10 cellular contexts compared by ENCODE assay signal in the genomic region with DNA sequence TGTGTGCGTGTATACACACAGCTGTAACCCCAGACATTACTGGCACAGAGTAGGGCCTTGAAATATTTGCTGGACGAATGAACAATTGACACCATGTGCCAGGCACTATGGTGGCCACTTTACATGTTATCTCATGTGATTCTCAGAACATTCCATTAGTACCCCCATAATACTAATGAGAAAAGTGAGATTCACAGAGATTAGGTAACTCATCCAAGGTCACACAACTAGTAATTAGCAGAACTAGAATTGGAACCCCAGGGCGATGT. TPM values are rescaled to one million over a fixed set of nuclear protein-coding genes. Genes with fewer than 3 reads are reported as not detected.
DNase-seq lines count a peak whose midpoint lies in the region; ATAC-seq, FAIRE-seq and TF ChIP-seq lines count a peak whose summit lies in the region.
"Had no signal": no experiment of that assay in that cellular context is flagged by ENCODE, and none has a peak within 500 bp of the region (broad histone marks: within the 10 kb centered on the region; RNA-seq: fewer than 3 reads in every experiment).

No MANE protein-coding gene starts in this region.

- CTCF ChIA-PET in H1 (lab: Charles Lee; ENCODE audit: partially characterized antibody) (interaction anchor here (0.6 to 9.3 kb wide), 23 partner anchors 9 to 232 kb away, joined by 3 to 151 read pairs (median 5); partner anchors contain the start of genes B3GNT9, CES3, ELMO3 and FBXL8), Calu3 (lab: Charles Lee) (interaction anchor here (0.8 to 2.3 kb wide), 6 partner anchors 12 to 232 kb away, joined by 3 to 23 read pairs (median 4); no protein-coding TSS in a partner anchor)

- no peaks in the 10 kb centered on the region for H3K9me3 ChIP-seq in BLaER1
- H3K9me3 ChIP-seq in H9 (ENCODE audit: control insufficient read depth, low read depth, low read length) = no peaks in the 10 kb centered on the region
- no peaks in the 10 kb centered on the region for H3K9me3 ChIP-seq in H1 (ENCODE audit: insufficient read depth in 2 of 2, low read depth in 1 of 2, low read length in 1 of 2)
- H3K9me3 ChIP-seq in osteoblast (ENCODE audit: low read depth, low read length) = no peaks in the 10 kb centered on the region
- H3K9me3 ChIP-seq: SJCRH30 had no signal

- no peak overlapping the region for H4K8ac ChIP-seq in H9 (replicated peaks; ENCODE audit: insufficient read length, low read depth, low read length)
- H4K8ac ChIP-seq in H1 (ENCODE audit: extremely low read depth, insufficient read depth, low read length) = no peak overlapping the region

- H3K14ac ChIP-seq in H9 (ENCODE audit: insufficient read depth, low read length) (no peak overlapping the region), H1 (ENCODE audit: insufficient read length) (no peak overlapping the region)

- no peak for TF ChIP-seq RAD21 in H1 (IDR thresholded peaks at IDR 0.05 in 1 of 2, conservative IDR thresholded peaks at IDR 0.05 in 1 of 2; ENCODE audit: low read depth in 2 of 2, low read length in 2 of 2)

- H3K9me3 Mint-ChIP-seq in H9 = no peaks in the 10 kb centered on the region; a peak in 1 of 5 replicates
- no peaks in the 10 kb centered on the region for H3K9me3 Mint-ChIP-seq in Calu3 (ENCODE audit: low read depth, unreplicated experiment)
- H3K9me3 Mint-ChIP-seq: stimulated activated memory B cell treated with anti-CD40 and anti-IgM and Interleukin-4, amounts not matched to agents 10 μg/mL and 1 μg/mL and 100 μg/mL, for 72 hours had no signal

- H3K27me3 Mint-ChIP-seq in H9 (ENCODE audit: low read depth) (peaks cover 29% of the 10 kb centered on the region), Calu3 (ENCODE audit: unreplicated experiment) (peaks cover 12% of the 10 kb centered on the region)

- DNase-seq in H9 (no peak), H1 (ENCODE audit: low read depth in 1 of 2, low spot score in 2 of 2) (no peak), osteoblast (ENCODE audit: insufficient read length, low spot score, missing footprints) (no peak), Calu3 (no peak)
- DNase-seq in stimulated activated CD4-positive, alpha-beta T cell treated with anti-CD3 and anti-CD28 coated beads, Interleukin-1b, Interleukin-23, amount 100 ng/mL, for 48 hours = no peak

- H3K4me1 Mint-ChIP-seq in H9 = peaks cover 16 to 21% of the 10 kb centered on the region in 2 experiments
- H3K4me1 Mint-ChIP-seq in Calu3 (ENCODE audit: low read depth, unreplicated experiment) = peaks cover 10% of the 10 kb centered on the region

- H3K79me2 ChIP-seq in H9 (ENCODE audit: insufficient read depth, low read length) (no peaks in the 10 kb centered on the region), H1 (ENCODE audit: control insufficient read depth in 1 of 2, insufficient read depth in 2 of 2, low read length in 2 of 2) (peaks cover 0 to 5% of the 10 kb centered on the region in 2 experiments; a peak in 1 of 4 replicates), osteoblast (ENCODE audit: insufficient read depth, low read length) (peaks cover 11% of the 10 kb centered on the region)

- no peak overlapping the region for H3T11ph ChIP-seq in H9 (ENCODE audit: low read length)

- FAIRE-seq in H1 (lab: Jason Lieb, UNC) = no peak
- FAIRE-seq: colon had no signal

- peaks cover 55% of the 10 kb centered on the region for H3K4me1 ChIP-seq in BLaER1
- H3K4me1 ChIP-seq in H9 (ENCODE audit: insufficient read depth, low read length) = peaks cover 6% of the 10 kb centered on the region; the same call in 1 of the 2 replicates
- peaks cover 0 to 17% (median 10%) of the 10 kb centered on the region in 4 experiments; a peak in 5 of 7 replicates for H3K4me1 ChIP-seq in H1 (replicated peaks in 1 of 4; ENCODE audit: control insufficient read depth in 3 of 4, insufficient read depth in 4 of 4, low read length in 3 of 4)
- peaks cover 48% of the 10 kb centered on the region for H3K4me1 ChIP-seq in osteoblast (ENCODE audit: insufficient read depth, low read length)

- H2AFZ ChIP-seq in H9 (ENCODE audit: low read length) (no peak overlapping the region), H1 (ENCODE audit: low read length) (no peak overlapping the region), osteoblast (ENCODE audit: low read length) (no peak overlapping the region)

- H3K4ac ChIP-seq in H9 (ENCODE audit: low read depth, low read length) = no peak overlapping the region
- peak overlapping the region; percentile 48 for H3K4ac ChIP-seq in H1 (replicated peaks; ENCODE audit: insufficient read length, low read depth, low read length)

- H3K27ac Mint-ChIP-seq in H9 = no peak overlapping the region
- H3K27ac Mint-ChIP-seq in Calu3 (ENCODE audit: unreplicated experiment) = no peak overlapping the region
- H3K27ac Mint-ChIP-seq: stimulated activated memory B cell treated with anti-CD40 and anti-IgM and Interleukin-4, amounts not matched to agents 10 μg/mL and 1 μg/mL and 100 μg/mL, for 72 hours had no signal

- no TSS peak for BruUV-seq in Calu3 (replicated peaks; lab: Mats Ljungman, UMichigan)

- H2BK20ac ChIP-seq in H9 (ENCODE audit: low read depth, low read length, poor library complexity, severe bottlenecking) (no peak overlapping the region), H1 (ENCODE audit: low read length) (no peak overlapping the region)

- H2AK5ac ChIP-seq in H9 (ENCODE audit: insufficient read length, low read length) (no peak overlapping the region), H1 (ENCODE audit: low read depth, low read length) (no peak overlapping the region)

- no peak for ATAC-seq in HG02571 (IDR thresholded peaks at IDR 0.05; ENCODE audit: unreplicated experiment)

- no peak for TF ChIP-seq POLR2A in H1 (IDR thresholded peaks at IDR 0.05; ENCODE audit: control extremely low read depth in 1 of 2, low read depth in 2 of 2, low read length in 2 of 2)

- TF ChIP-seq CTCF in H9 (conservative IDR thresholded peaks at IDR 0.05) (no peak), H1 (IDR thresholded peaks at IDR 0.05; ENCODE audit: control extremely low read depth in 1 of 3, insufficient read depth in 1 of 3, low read depth in 1 of 3, low read length in 3 of 3) (no peak), osteoblast (IDR thresholded peaks at IDR 0.05; ENCODE audit: extremely low read depth, low read depth, low read length) (no peak), Calu3 (IDR thresholded peaks at IDR 0.05; ENCODE audit: unreplicated experiment) (no peak)

- H3K23ac ChIP-seq in H9 (ENCODE audit: insufficient read length, low read depth, low read length) (no peak overlapping the region), H1 (ENCODE audit: insufficient read length) (no peak overlapping the region)

- peak overlapping the region; percentile 95; the same call in 1 of the 2 replicates for H3K4me2 ChIP-seq in BLaER1
- peak overlapping the region; percentile 1 for H3K4me2 ChIP-seq in H9 (ENCODE audit: insufficient read depth, insufficient read length, low read length)
- H3K4me2 ChIP-seq in H1 (ENCODE audit: insufficient read depth in 1 of 2, low read depth in 2 of 2, low read length in 2 of 2) = peak overlapping the region in 1 of 2 experiments; percentile 92; a peak in 1 of 4 replicates
- H3K4me2 ChIP-seq in osteoblast (ENCODE audit: insufficient read depth, low read length) = peak overlapping the region; percentile 98

- H3K27me3 ChIP-seq in BLaER1 (peaks cover 23% of the 10 kb centered on the region), H9 (ENCODE audit: insufficient read depth, low read length) (peaks cover 4% of the 10 kb centered on the region), H1 (replicated peaks in 1 of 4; ENCODE audit: control insufficient read depth in 3 of 4, extremely low read depth in 1 of 4, insufficient read depth in 3 of 4, low read length in 3 of 4) (peaks cover 8 to 32% (median 19%) of the 10 kb centered on the region in 4 experiments), osteoblast (ENCODE audit: insufficient read depth, low read length) (no peaks in the 10 kb centered on the region)
- H3K27me3 ChIP-seq: SJCRH30 had no signal

- H2BK120ac ChIP-seq in H9 (ENCODE audit: low read depth, low read length, poor library complexity, severe bottlenecking) (no peak overlapping the region), H1 (replicated peaks; ENCODE audit: low read depth, low read length) (no peak overlapping the region)

- 0 out of 5 replicates have a peak overlapping the region, but pooled peaks of 1 of the 2 experiments have one; percentile 81 for H3K4me3 Mint-ChIP-seq in H9
- no peak overlapping the region for H3K4me3 Mint-ChIP-seq in Calu3 (ENCODE audit: low read depth, unreplicated experiment)

- H3K4me3 ChIP-seq in BLaER1 (no peak overlapping the region), H1 (ENCODE audit: extremely low read depth in 1 of 4, insufficient read depth in 2 of 4, low read depth in 3 of 4, low read length in 4 of 4) (no peak overlapping the region), osteoblast (ENCODE audit: insufficient read depth, low read length) (peak overlapping the region; percentile 1)
- H3K4me3 ChIP-seq: SJCRH30 had no signal

- no peak overlapping the region for H3K56ac ChIP-seq in H9 (ENCODE audit: insufficient read length, low read depth, low read length)
- H3K56ac ChIP-seq in H1 (replicated peaks; ENCODE audit: insufficient read length, low read depth, low read length) = no peak overlapping the region

- H3K23me2 ChIP-seq in H9 (ENCODE audit: insufficient read length, low read depth, low read length, poor library complexity, severe bottlenecking) (peaks cover 12% of the 10 kb centered on the region), H1 (ENCODE audit: low read depth, low read length) (peaks cover 13% of the 10 kb centered on the region; the same call in 1 of the 2 replicates)

- H2BK12ac ChIP-seq in H9 (ENCODE audit: insufficient read length, low read depth, low read length) = no peak overlapping the region
- H2BK12ac ChIP-seq in H1 (ENCODE audit: low read depth, low read length) = no peak overlapping the region

- H3K79me1 ChIP-seq in H9 (ENCODE audit: insufficient read depth, low read depth, low read length, poor library complexity, severe bottlenecking) (no peaks in the 10 kb centered on the region), H1 (ENCODE audit: low read depth, low read length) (no peaks in the 10 kb centered on the region)

- intact Hi-C loops in Calu3 (cut with micrococcal nuclease; ENCODE audit: unreplicated experiment) = loop anchor here (1.0 to 5.0 kb wide), 3 partner anchors 168 to 238 kb away; no protein-coding TSS in a partner anchor

- H3K36me3 Mint-ChIP-seq in H9 (ENCODE audit: insufficient read depth in 1 of 3, low read depth in 3 of 3) = no peaks in the 10 kb centered on the region
- no peaks in the 10 kb centered on the region for H3K36me3 Mint-ChIP-seq in Calu3 (ENCODE audit: insufficient read depth, unreplicated experiment)
- H3K36me3 Mint-ChIP-seq: stimulated activated memory B cell treated with anti-CD40 and anti-IgM and Interleukin-4, amounts not matched to agents 10 μg/mL and 1 μg/mL and 100 μg/mL, for 72 hours had no signal

- H4K20me1 ChIP-seq in BLaER1 (peaks cover 19% of the 10 kb centered on the region), H9 (ENCODE audit: control insufficient read depth, insufficient read depth, insufficient read length) (no peaks in the 10 kb centered on the region), H1 (replicated peaks in 1 of 2; ENCODE audit: control insufficient read depth in 1 of 2, insufficient read depth in 2 of 2, low read length in 2 of 2) (peaks cover 2 to 18% of the 10 kb centered on the region in 2 experiments), osteoblast (ENCODE audit: insufficient read depth, low read length) (peaks cover 10% of the 10 kb centered on the region)

- H2BK15ac ChIP-seq in H9 (ENCODE audit: low read depth, low read length) (no peak overlapping the region), H1 (ENCODE audit: low read length) (no peak overlapping the region)

- H3K9ac ChIP-seq in BLaER1 = no peak overlapping the region
- no peak overlapping the region for H3K9ac ChIP-seq in H9 (ENCODE audit: extremely low read depth, insufficient read length, low read length)
- no peak overlapping the region for H3K9ac ChIP-seq in H1 (replicated peaks in 1 of 4; ENCODE audit: extremely low read depth in 1 of 4, low read depth in 3 of 4, low read length in 3 of 4)

- TF ChIP-seq EP300 in H1 (IDR thresholded peaks at IDR 0.05; ENCODE audit: borderline replicate concordance in 1 of 2, low read depth in 2 of 2, low read length in 2 of 2) = no peak

- no peak overlapping the region for H4K91ac ChIP-seq in H9 (ENCODE audit: insufficient read length, low read depth, low read length)
- no peak overlapping the region for H4K91ac ChIP-seq in H1 (replicated peaks; ENCODE audit: insufficient read length, low read length)

- no peak overlapping the region for H3K27ac ChIP-seq in BLaER1
- no peak overlapping the region for H3K27ac ChIP-seq in H9 (ENCODE audit: insufficient read length, low read depth, low read length)
- H3K27ac ChIP-seq in H1 (ENCODE audit: low read depth, low read length) = no peak overlapping the region
- no peak overlapping the region for H3K27ac ChIP-seq in osteoblast (ENCODE audit: low read depth, low read length)
- H3K27ac ChIP-seq: SJCRH30 had no signal

- no peak overlapping the region for H2BK5ac ChIP-seq in H9 (ENCODE audit: insufficient read length, low read length)
- no peak overlapping the region; the same call in 1 of the 2 replicates for H2BK5ac ChIP-seq in H1 (ENCODE audit: low read depth, low read length)

- H3K18ac ChIP-seq in H9 (ENCODE audit: insufficient read length, low read depth, low read length) = no peak overlapping the region
- H3K18ac ChIP-seq in H1 (ENCODE audit: extremely low read depth, low read length) = no peak overlapping the region

- no peaks in the 10 kb centered on the region for H3K36me3 ChIP-seq in BLaER1
- no peaks in the 10 kb centered on the region; a peak in 1 of 8 replicates for H3K36me3 ChIP-seq in H1 (ENCODE audit: control insufficient read depth in 2 of 4, insufficient read depth in 4 of 4, low read length in 3 of 4)
- H3K36me3 ChIP-seq in osteoblast (ENCODE audit: insufficient read depth, low read length) = no peaks in the 10 kb centered on the region
- H3K36me3 ChIP-seq: SJCRH30 had no signal

- H4K5ac ChIP-seq in H9 (ENCODE audit: insufficient read length, low read depth, low read length) = no peak overlapping the region
- no peak overlapping the region for H4K5ac ChIP-seq in H1 (ENCODE audit: insufficient read length, low read depth, low read length)

- POLR2A ChIA-PET in H1 (lab: Charles Lee; ENCODE audit: partially characterized antibody) = interaction anchor here (0.7 to 4.0 kb wide), 7 partner anchors 12 to 252 kb away, joined by 3 to 19 read pairs (median 3); partner anchors contain the start of genes HSF4 and NOL3

- no CpG with 5 or more reads among the region's 3 CpGs for WGBS in H9 (ENCODE audit: extremely low coverage, insufficient read length, low lambda C conversion rate)
- WGBS in H1 (ENCODE audit: extremely low coverage in 1 of 2, insufficient coverage in 1 of 2, insufficient read length in 1 of 2, insufficient replicate concordance in 2 of 2, low coverage in 1 of 2, low lambda C conversion rate in 2 of 2, missing lambda C conversion rate in 1 of 2), 2 experiments = 48% methylated on average over 3 of the region's 3 CpGs; no CpG with 5 or more reads in 1 of the 2 experiments

RNA-seq across cellular contexts. Expression of gene MATCAP1, which starts 2.0 kb away (rescaled TPM):
- 42.1 and 51.2 TPM in 2 replicates for total RNA-seq in H9 (2021)
- total RNA-seq in H1 (2021; fragmentation: NEBNext Ultra II Directional; extraction: Animal tissue kit (Norgen Biotek cat#: 25700)) = 22.9 and 23.1 TPM in 2 replicates
- polyA plus RNA-seq in H1 (2011; rRNA removed) = 27.5 and 38.0 TPM in 2 replicates
- 36.8 TPM for polyA plus RNA-seq in H1 (2011; cell fraction: cytosol; rRNA removed)
- polyA plus RNA-seq in H1 (2011; cell fraction: nucleus; rRNA removed) = 218 TPM
- 23.0 to 37.9 TPM (median 32.2 TPM) in 4 replicates for polyA plus RNA-seq in H1 (2012, experiment 1 of 2)
- 11.4 TPM for polyA plus RNA-seq in H1 (2012, experiment 2 of 2)
- 13.5 TPM for polyA plus RNA-seq in H1 (2013, experiment 1 of 2)
- 13.1 TPM for polyA plus RNA-seq in H1 (2013, experiment 2 of 2)
- 11.5 and 14.2 TPM in 2 replicates for polyA minus RNA-seq in H1 (2011; rRNA and poly(A)+ RNA removed)
- 9.8 TPM for polyA minus RNA-seq in H1 (2011; cell fraction: cytosol; rRNA and poly(A)+ RNA removed)
- 36.5 TPM for polyA minus RNA-seq in H1 (2011; cell fraction: nucleus; rRNA and poly(A)+ RNA removed)
- 3.6 and 4.7 TPM in 2 replicates for total RNA-seq in osteoblast
- 33.1 and 36.5 TPM in 2 replicates for total RNA-seq in Calu3 (2022)

RNA-seq across cellular contexts. Expression of gene EXOC3L1, which starts 4.1 kb away (rescaled TPM):
- total RNA-seq in H9 (2021) (3.1 and 3.3 TPM in 2 replicates), osteoblast (not detected in 2 replicates), Calu3 (2022) (0.31 and 1.2 TPM in 2 replicates)
- total RNA-seq in H1 (2021; fragmentation: NEBNext Ultra II Directional; extraction: Animal tissue kit (Norgen Biotek cat#: 25700)) = 1.3 and 1.7 TPM in 2 replicates
- polyA plus RNA-seq in H1 (2011; rRNA removed) = 1.3 and 2.1 TPM in 2 replicates
- polyA plus RNA-seq in H1 (2011; cell fraction: cytosol; rRNA removed) = 1.6 TPM
- polyA plus RNA-seq in H1 (2011; cell fraction: nucleus; rRNA removed) = 6.4 TPM
- 0.72 to 2.2 TPM (median 1.3 TPM) in 4 replicates for polyA plus RNA-seq in H1 (2012, experiment 1 of 2)
- 0.81 TPM for polyA plus RNA-seq in H1 (2012, experiment 2 of 2)
- 0.59 TPM for polyA plus RNA-seq in H1 (2013, experiment 1 of 2)
- polyA plus RNA-seq in H1 (2013, experiment 2 of 2) = 0.57 TPM
- 0.44 TPM in 2 replicates for polyA minus RNA-seq in H1 (2011; rRNA and poly(A)+ RNA removed)
- not detected for polyA minus RNA-seq in H1 (2011; cell fraction: cytosol; rRNA and poly(A)+ RNA removed)
- 1.6 TPM for polyA minus RNA-seq in H1 (2011; cell fraction: nucleus; rRNA and poly(A)+ RNA removed)

RNA-seq across cellular contexts. Expression of gene E2F4, which starts 6.2 kb away (rescaled TPM):
- total RNA-seq in H9 (2021) = 109 and 116 TPM in 2 replicates
- total RNA-seq in H1 (2021; fragmentation: NEBNext Ultra II Directional; extraction: Animal tissue kit (Norgen Biotek cat#: 25700)) = 78.0 and 79.9 TPM in 2 replicates
- polyA plus RNA-seq in H1 (2011; rRNA removed) = 157 and 194 TPM in 2 replicates
- 134 TPM for polyA plus RNA-seq in H1 (2011; cell fraction: cytosol; rRNA removed)
- polyA plus RNA-seq in H1 (2011; cell fraction: nucleus; rRNA removed) = 285 TPM
- polyA plus RNA-seq in H1 (2012, experiment 1 of 2) = 78.1 to 93.8 TPM (median 86.1 TPM) in 4 replicates
- polyA plus RNA-seq in H1 (2012, experiment 2 of 2) = 88.7 TPM
- polyA plus RNA-seq in H1 (2013, experiment 1 of 2) = 55.2 TPM
- 51.2 TPM for polyA plus RNA-seq in H1 (2013, experiment 2 of 2)
- 87.0 and 93.0 TPM in 2 replicates for polyA minus RNA-seq in H1 (2011; rRNA and poly(A)+ RNA removed)
- 54.8 TPM for polyA minus RNA-seq in H1 (2011; cell fraction: cytosol; rRNA and poly(A)+ RNA removed)
- polyA minus RNA-seq in H1 (2011; cell fraction: nucleus; rRNA and poly(A)+ RNA removed) = 74.9 TPM
- 51.9 and 56.5 TPM in 2 replicates for total RNA-seq in osteoblast
- total RNA-seq in Calu3 (2022) = 95.3 and 101 TPM in 2 replicates

RNA-seq across cellular contexts. Expression of gene ELMO3, which starts 13.1 kb away (rescaled TPM):
- 8.6 and 9.1 TPM in 2 replicates for total RNA-seq in H9 (2021)
- total RNA-seq in H1 (2021; fragmentation: NEBNext Ultra II Directional; extraction: Animal tissue kit (Norgen Biotek cat#: 25700)) = 9.2 and 9.6 TPM in 2 replicates
- 10.9 and 14.4 TPM in 2 replicates for polyA plus RNA-seq in H1 (2011; rRNA removed)
- polyA plus RNA-seq in H1 (2011; cell fraction: cytosol; rRNA removed) = 15.4 TPM
- polyA plus RNA-seq in H1 (2011; cell fraction: nucleus; rRNA removed) = 40.6 TPM
- polyA plus RNA-seq in H1 (2012, experiment 1 of 2) = 6.7 to 11.8 TPM (median 10.8 TPM) in 4 replicates
- 9.1 TPM for polyA plus RNA-seq in H1 (2012, experiment 2 of 2)
- polyA plus RNA-seq in H1 (2013, experiment 1 of 2) = 5.2 TPM
- polyA plus RNA-seq in H1 (2013, experiment 2 of 2) = 5.0 TPM
- polyA minus RNA-seq in H1 (2011; rRNA and poly(A)+ RNA removed) = 4.5 and 7.0 TPM in 2 replicates
- polyA minus RNA-seq in H1 (2011; cell fraction: cytosol; rRNA and poly(A)+ RNA removed) = 5.1 TPM
- polyA minus RNA-seq in H1 (2011; cell fraction: nucleus; rRNA and poly(A)+ RNA removed) = 6.0 TPM
- 0.29 and 0.36 TPM in 2 replicates for total RNA-seq in osteoblast
- 31.9 and 43.2 TPM in 2 replicates for total RNA-seq in Calu3 (2022)

RNA-seq across cellular contexts. Expression of gene NOL3, which starts 15.5 kb away (rescaled TPM):
- total RNA-seq in H9 (2021) (5.6 and 5.9 TPM in 2 replicates), osteoblast (9.1 and 10.9 TPM in 2 replicates), Calu3 (2022) (33.5 and 35.7 TPM in 2 replicates)
- 1.6 and 2.2 TPM in 2 replicates for total RNA-seq in H1 (2021; fragmentation: NEBNext Ultra II Directional; extraction: Animal tissue kit (Norgen Biotek cat#: 25700))
- 4.1 and 4.6 TPM in 2 replicates for polyA plus RNA-seq in H1 (2011; rRNA removed)
- 4.0 TPM for polyA plus RNA-seq in H1 (2011; cell fraction: cytosol; rRNA removed)
- 3.7 TPM for polyA plus RNA-seq in H1 (2011; cell fraction: nucleus; rRNA removed)
- polyA plus RNA-seq in H1 (2012, experiment 1 of 2) = 4.4 to 10.7 TPM (median 5.5 TPM) in 4 replicates
- 1.4 TPM for polyA plus RNA-seq in H1 (2012, experiment 2 of 2)
- polyA plus RNA-seq in H1 (2013, experiment 1 of 2) = 3.2 TPM
- polyA plus RNA-seq in H1 (2013, experiment 2 of 2) = 2.0 TPM
- polyA minus RNA-seq in H1 (2011; rRNA and poly(A)+ RNA removed) = 0.60 and 2.1 TPM in 2 replicates
- not detected for polyA minus RNA-seq in H1 (2011; cell fraction: cytosol; rRNA and poly(A)+ RNA removed)
- 3.2 TPM for polyA minus RNA-seq in H1 (2011; cell fraction: nucleus; rRNA and poly(A)+ RNA removed)
